Comparison of ENCODE assay signal across 1 cellular context in genomic region chr20:32017711-32018251, GRCh38.
TF ChIP-seq lines count a peak whose summit lies in the region.

No MANE protein-coding gene starts in this region.

TF ChIP-seq in SK-N-SH treated with all-trans-retinoic acid at 6 μM for 48 hours, 23 proteins besides CTCF, POLR2A, EP300 and RAD21 (continued from another document):
- TF ChIP-seq POU6F1 (CRISPR knock-in tag; IDR thresholded peaks at IDR 0.05; ENCODE audit: borderline replicate concordance, low read depth), result no peak
- TF ChIP-seq ZFP30 (CRISPR knock-in tag; IDR thresholded peaks at IDR 0.05), result no peak
- TF ChIP-seq CREB5 (CRISPR knock-in tag; IDR thresholded peaks at IDR 0.05; ENCODE audit: low read depth), result no peak
- TF ChIP-seq TCF4 (CRISPR knock-in tag; IDR thresholded peaks at IDR 0.05; ENCODE audit: borderline replicate concordance), result no peak
- TF ChIP-seq ZNF8 (CRISPR knock-in tag; IDR thresholded peaks at IDR 0.05), result no peak
- TF ChIP-seq PPARA (CRISPR knock-in tag; IDR thresholded peaks at IDR 0.05; ENCODE audit: borderline replicate concordance), result no peak
